In the genomic region with DNA sequence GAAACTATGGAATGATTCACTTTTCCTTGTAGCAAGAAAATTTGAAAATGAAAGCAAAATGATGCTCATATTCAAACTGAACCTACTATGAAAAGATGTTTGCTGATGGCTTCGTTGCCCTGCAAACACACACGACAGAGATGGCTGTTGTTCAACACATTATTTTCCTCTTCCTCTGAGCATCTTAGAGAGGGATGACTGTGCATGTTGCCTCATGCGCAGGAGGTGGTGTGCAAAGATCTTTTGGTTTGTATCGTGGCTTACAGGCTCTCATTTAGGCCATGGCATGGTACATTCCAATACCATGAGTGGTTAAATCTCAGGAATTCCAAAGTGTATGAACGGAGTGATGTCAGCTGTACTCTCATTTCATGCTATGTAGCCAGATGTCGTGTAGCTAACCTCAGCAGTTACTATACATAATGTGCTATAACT, we compare ENCODE assay signal across 9 cellular contexts.
DNase-seq lines count a peak whose midpoint lies in the region; ATAC-seq, FAIRE-seq and TF ChIP-seq lines count a peak whose summit lies in the region.
"Had no signal": no experiment of that assay in that cellular context is flagged by ENCODE, and none has a peak within 500 bp of the region (broad histone marks: within the 10 kb centered on the region; RNA-seq: fewer than 3 reads in every experiment).

No MANE protein-coding gene starts in this region.

- ATAC-seq in aorta (ENCODE audit: low FRiP score): peak; percentile 26
- ATAC-seq in GM18519 (IDR thresholded peaks at IDR 0.05; ENCODE audit: low FRiP score, unreplicated experiment): no peak
- ATAC-seq in GM21390 (IDR thresholded peaks at IDR 0.05; ENCODE audit: unreplicated experiment): no peak

- H2BK15ac ChIP-seq in mesenchymal stem cell (ENCODE audit: low read depth, poor library complexity, severe bottlenecking): no peak overlapping the region

- H3K27me3 ChIP-seq in astrocyte (ENCODE audit: insufficient read depth, low read length) (no peaks in the 10 kb centered on the region), mesenchymal stem cell (ENCODE audit: control insufficient read depth in 1 of 2, insufficient read depth in 1 of 2, low read length in 2 of 2) (no peaks in the 10 kb centered on the region), aorta (ENCODE audit: control insufficient read depth in 1 of 2, insufficient read depth in 2 of 2, low read length in 1 of 2) (no peaks in the 10 kb centered on the region), thyroid gland (no peaks in the 10 kb centered on the region)

- no peak overlapping the region for H3K4ac ChIP-seq in mesenchymal stem cell (ENCODE audit: low read depth in 1 of 2, low read length in 2 of 2)

- no peak overlapping the region for H2BK120ac ChIP-seq in mesenchymal stem cell (ENCODE audit: low read depth, low read length)

- H3K27me3 Mint-ChIP-seq in astrocyte (ENCODE audit: low read depth, unreplicated experiment): no peaks in the 10 kb centered on the region

- H3K4me1 Mint-ChIP-seq in astrocyte (ENCODE audit: low read depth, unreplicated experiment): peaks cover 66% of the 10 kb centered on the region

- DNase-seq in GM03348 (ENCODE audit: low spot score): peak; percentile 91
- DNase-seq in NOMO-1 (lab: John Stamatoyannopoulos, UW; ENCODE audit: unreplicated experiment in 2 of 2): peak; percentile 35 to 54
- DNase-seq in astrocyte (ENCODE audit: low read depth): peak; percentile 100
- DNase-seq in mesenchymal stem cell: peak; percentile 99
- no peak for DNase-seq in aorta
- no peak for DNase-seq in thyroid gland

- TF ChIP-seq CTCF in astrocyte (IDR thresholded peaks at IDR 0.05; ENCODE audit: insufficient read depth, low read depth, low read length) (no peak), thyroid gland (IDR thresholded peaks at IDR 0.05) (no peak)

- peak overlapping the region; percentile 28 for H3K4me3 Mint-ChIP-seq in astrocyte (ENCODE audit: unreplicated experiment)

- H3K4me2 ChIP-seq in astrocyte (ENCODE audit: low read length) (peak overlapping the region; percentile 76), mesenchymal stem cell (ENCODE audit: low read length, poor library complexity, severe bottlenecking) (peak overlapping the region; percentile 24)

- no peak overlapping the region for H4K91ac ChIP-seq in mesenchymal stem cell (ENCODE audit: low read length)

- H3K23ac ChIP-seq in mesenchymal stem cell (ENCODE audit: low read length in 2 of 2): no peak overlapping the region

- no peak overlapping the region for H3K18ac ChIP-seq in mesenchymal stem cell (ENCODE audit: low read depth in 1 of 2, low read length in 2 of 2)

- no peak for TF ChIP-seq POLR2A in thyroid gland (IDR thresholded peaks at IDR 0.05)

- no peak overlapping the region for H4K8ac ChIP-seq in mesenchymal stem cell (ENCODE audit: low read length)

- no peak overlapping the region for H3K14ac ChIP-seq in mesenchymal stem cell (ENCODE audit: low read length in 2 of 2)

- H3K4me3 ChIP-seq in astrocyte (ENCODE audit: insufficient read depth, low read depth, low read length) (peak overlapping the region; percentile 30), mesenchymal stem cell (ENCODE audit: insufficient read depth in 1 of 2, low read depth in 1 of 2, low read length in 2 of 2) (peak overlapping the region in 1 of 2 experiments; percentile 32), aorta (ENCODE audit: low read length in 2 of 2) (peak overlapping the region; percentile 6 to 79), thyroid gland (replicated peaks in 1 of 3) (no peak overlapping the region)
- H3K4me3 ChIP-seq: SK-N-MC had no signal

- H4K20me1 ChIP-seq in astrocyte (ENCODE audit: insufficient read depth, low read length): no peaks in the 10 kb centered on the region

- H3K9me3 ChIP-seq in astrocyte (ENCODE audit: insufficient read depth, low read depth, low read length): no peaks in the 10 kb centered on the region
- H3K9me3 ChIP-seq in mesenchymal stem cell (ENCODE audit: control insufficient read depth, low read length): no peaks in the 10 kb centered on the region
- no peaks in the 10 kb centered on the region for H3K9me3 ChIP-seq in aorta (ENCODE audit: control insufficient read depth, low read length)
- no peaks in the 10 kb centered on the region for H3K9me3 ChIP-seq in thyroid gland

- H3K9me3 Mint-ChIP-seq in astrocyte (ENCODE audit: unreplicated experiment): no peaks in the 10 kb centered on the region

- H3K79me1 ChIP-seq in mesenchymal stem cell (replicated peaks; ENCODE audit: low read length, poor library complexity, severe bottlenecking): peaks cover 3% of the 10 kb centered on the region

- H2BK5ac ChIP-seq in mesenchymal stem cell (ENCODE audit: low read depth, low read length, poor library complexity, severe bottlenecking): no peak overlapping the region

- H3K36me3 ChIP-seq in astrocyte (ENCODE audit: insufficient read depth, low read length) (no peaks in the 10 kb centered on the region), mesenchymal stem cell (ENCODE audit: control insufficient read depth in 1 of 2, insufficient read depth in 2 of 2, low read depth in 1 of 2, low read length in 2 of 2) (no peaks in the 10 kb centered on the region), aorta (ENCODE audit: control insufficient read depth in 1 of 2, insufficient read depth in 2 of 2, low read length in 1 of 2) (no peaks in the 10 kb centered on the region), thyroid gland (no peaks in the 10 kb centered on the region)

- no peak overlapping the region for H2BK12ac ChIP-seq in mesenchymal stem cell (ENCODE audit: low read length in 2 of 2)

- H3K9ac ChIP-seq in astrocyte (ENCODE audit: low read length): peak overlapping the region; percentile 63
- H3K9ac ChIP-seq in mesenchymal stem cell (ENCODE audit: low read length): peak overlapping the region; percentile 80

- peak; percentile 99 for FAIRE-seq in astrocyte (lab: Jason Lieb, UNC)

- H3K79me2 ChIP-seq in astrocyte (ENCODE audit: insufficient read depth, low read length): peaks cover 31% of the 10 kb centered on the region

- no peaks in the 10 kb centered on the region for H3K36me3 Mint-ChIP-seq in astrocyte (ENCODE audit: low read depth, unreplicated experiment)

- H2AK5ac ChIP-seq in mesenchymal stem cell (ENCODE audit: low read length, severe bottlenecking): no peak overlapping the region

- WGBS in mesenchymal stem cell: 1% methylated on average over 5 of the region's 6 CpGs
- WGBS in aorta, 2 donors: 4 to 6% methylated on average over 6 of the region's 6 CpGs
- WGBS in thyroid gland, 2 donors: 67 to 68% methylated on average over 6 of the region's 6 CpGs

- intact Hi-C loops in aorta (cut with DNase I) (no loop called here), thyroid gland (cut with DNase I) (no loop called here)

- H3K27ac ChIP-seq in astrocyte (ENCODE audit: low read depth, low read length) (peak overlapping the region; percentile 87), mesenchymal stem cell (ENCODE audit: low read length, poor library complexity, severe bottlenecking) (peak overlapping the region; percentile 91), aorta (ENCODE audit: low read depth in 1 of 2, low read length in 2 of 2) (peak overlapping the region; percentile 24 to 85), thyroid gland (no peak overlapping the region)
- H3K27ac ChIP-seq: SK-N-MC had no signal

- H3K4me1 ChIP-seq in astrocyte (ENCODE audit: insufficient read depth, low read length): peaks cover 47% of the 10 kb centered on the region
- peaks cover 23% of the 10 kb centered on the region for H3K4me1 ChIP-seq in mesenchymal stem cell (ENCODE audit: control insufficient read depth, insufficient read depth, low read depth, low read length)
- peaks cover 0 to 8% of the 10 kb centered on the region in 2 donors for H3K4me1 ChIP-seq in aorta (ENCODE audit: control insufficient read depth in 1 of 2, insufficient read depth in 2 of 2, low read length in 2 of 2)
- H3K4me1 ChIP-seq in thyroid gland: peaks cover 12 to 18% of the 10 kb centered on the region in 2 donors

- no peak overlapping the region for H2AFZ ChIP-seq in astrocyte (ENCODE audit: low read depth, low read length)
- H2AFZ ChIP-seq in mesenchymal stem cell (ENCODE audit: low read depth, low read length): no peak overlapping the region

- peak overlapping the region; percentile 86 for H3K27ac Mint-ChIP-seq in astrocyte (ENCODE audit: unreplicated experiment)

Comparison
In these comparisons a context has a peak if more than half of its experiments do, and no peak if none do; other contexts are left out.
1. DNase-seq: peak in GM03348 (single experiment), NOMO-1 (2 of 2), astrocyte (single experiment) and mesenchymal stem cell (single experiment); none in aorta (0 of 2) and thyroid gland (0 of 2).
2. H3K27ac ChIP-seq: peak in astrocyte (single experiment), mesenchymal stem cell (single experiment) and aorta (2 of 2); none in thyroid gland (0 of 3).
3. H3K4me3 ChIP-seq: peak in astrocyte (single experiment) and aorta (2 of 2); none in thyroid gland (0 of 3).